Comparison of ENCODE assay signal across 1 cellular context in genomic region chr19:58388175-58388526, GRCh38.
TF ChIP-seq lines count a peak whose summit lies in the region.

No MANE protein-coding gene starts in this region.

TF ChIP-seq in H1, 55 proteins besides CTCF, POLR2A, EP300 and RAD21:
- no peak for TF ChIP-seq NRF1 (IDR thresholded peaks at IDR 0.05; ENCODE audit: low read depth, low read length)
- no peak for TF ChIP-seq ATF3 (IDR thresholded peaks at IDR 0.05; ENCODE audit: insufficient read depth, low read depth, low read length)
- TF ChIP-seq POLR2AphosphoS5 (IDR thresholded peaks at IDR 0.05; ENCODE audit: low read depth, low read length): no peak
- no peak for TF ChIP-seq MAFK (IDR thresholded peaks at IDR 0.05; ENCODE audit: low read depth, low read length)
- TF ChIP-seq BACH1 (IDR thresholded peaks at IDR 0.05; ENCODE audit: low read length): no peak
- no peak for TF ChIP-seq RFX5 (IDR thresholded peaks at IDR 0.05; ENCODE audit: borderline replicate concordance, low read depth, low read length)
- no peak for TF ChIP-seq BRCA1 (IDR thresholded peaks at IDR 0.05; ENCODE audit: low read depth, low read length)
- no peak for TF ChIP-seq YY1 (IDR thresholded peaks at IDR 0.05; ENCODE audit: low read depth, low read length)
- no peak for TF ChIP-seq KDM1A (IDR thresholded peaks at IDR 0.05; ENCODE audit: borderline replicate concordance, low read length)
- no peak for TF ChIP-seq HDAC6 (IDR thresholded peaks at IDR 0.05; ENCODE audit: low read depth, low read length)
- no peak for TF ChIP-seq E2F6 (IDR thresholded peaks at IDR 0.05)
- no peak for TF ChIP-seq TEAD4 (IDR thresholded peaks at IDR 0.05; ENCODE audit: low read depth, low read length)
